Comparison of ENCODE assay signal across 8 cellular contexts in the genomic region with DNA sequence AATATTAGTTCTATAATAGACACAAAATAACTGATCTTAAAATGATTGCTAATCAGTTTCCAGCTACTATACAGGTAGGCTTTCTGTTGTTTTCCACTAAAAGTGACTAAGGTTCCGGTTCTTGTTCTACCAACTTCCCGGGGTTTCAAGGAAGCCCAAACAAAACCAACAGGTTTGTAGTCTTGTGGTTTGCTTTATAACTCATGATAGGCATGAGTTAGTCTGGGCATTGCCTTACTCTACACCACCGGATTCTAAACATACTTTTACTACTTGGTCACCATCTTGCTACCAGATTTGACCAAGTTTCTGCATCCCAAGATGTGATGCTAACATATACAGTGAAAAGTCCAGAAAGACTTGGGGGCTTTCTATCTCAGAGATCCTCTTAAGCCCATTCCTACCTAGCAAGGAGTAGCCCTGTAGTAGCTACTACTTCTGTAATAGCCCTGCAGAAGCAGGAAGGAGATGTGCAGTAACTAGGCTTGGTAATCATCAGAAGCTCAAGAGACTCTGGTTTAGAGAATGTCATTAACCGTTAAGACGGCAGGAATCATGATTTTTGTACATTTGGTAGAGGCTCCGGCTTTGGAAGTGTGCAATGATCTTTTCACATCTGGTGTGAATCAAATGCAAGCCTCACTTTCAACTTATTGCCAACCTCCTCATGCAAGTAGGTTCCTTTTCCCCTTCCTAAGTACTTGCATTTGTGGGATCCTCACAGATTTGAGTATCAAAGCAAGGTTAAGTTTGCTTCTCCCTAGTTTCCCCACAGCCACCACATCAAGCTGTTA. TPM values are rescaled to one million over a fixed set of nuclear protein-coding genes. Genes with fewer than 3 reads are reported as not detected.
DNase-seq lines count a peak whose midpoint lies in the region; TF ChIP-seq lines count a peak whose summit lies in the region.

No MANE protein-coding gene starts in this region.

- H2AFZ ChIP-seq in OCI-LY1 (ENCODE audit: low read length) (no peak overlapping the region), parathyroid adenoma (no peak overlapping the region)

- H3K4me1 ChIP-seq in OCI-LY1 (ENCODE audit: insufficient read depth, low read length, severe bottlenecking) = peaks cover 54% of the 10 kb centered on the region
- H3K4me1 ChIP-seq in parathyroid adenoma = no peaks in the 10 kb centered on the region

- TF ChIP-seq CTCF in OCI-LY1 (IDR thresholded peaks at IDR 0.05; ENCODE audit: low read length) (no peak), epithelial cell of esophagus (IDR thresholded peaks at IDR 0.05; ENCODE audit: insufficient read depth, low read depth, low read length, missing control alignments) (no peak), parathyroid adenoma (IDR thresholded peaks at IDR 0.05) (no peak)

- peak overlapping the region; percentile 80 for H3K4me3 ChIP-seq in OCI-LY1 (ENCODE audit: low read depth, low read length, poor library complexity, severe bottlenecking)
- H3K4me3 ChIP-seq in epithelial cell of esophagus (ENCODE audit: low read length) = no peak overlapping the region
- H3K4me3 ChIP-seq in parathyroid adenoma (ENCODE audit: low read depth, low read length) = peak overlapping the region; percentile 54

- DNase-seq in EH (ENCODE audit: low read depth) (peak; percentile 42), epithelial cell of esophagus (ENCODE audit: low read depth) (peak; percentile 81), HCEC 1CT (no peak), pons (ENCODE audit: low spot score) (no peak), posterior vena cava (ENCODE audit: low spot score) (no peak), putamen (ENCODE audit: low spot score) (no peak)

- peak overlapping the region; percentile 81 for H3K4me2 ChIP-seq in OCI-LY1 (ENCODE audit: low read length)
- H3K4me2 ChIP-seq in parathyroid adenoma (ENCODE audit: low read length) = peak overlapping the region; percentile 82

- H3K27me3 ChIP-seq in OCI-LY1 (ENCODE audit: insufficient read depth, low read length) (no peaks in the 10 kb centered on the region), parathyroid adenoma (ENCODE audit: control insufficient read depth, insufficient read depth, low read length) (no peaks in the 10 kb centered on the region)

- H3F3A ChIP-seq in OCI-LY1 (ENCODE audit: insufficient read depth, low read length) = no peaks in the 10 kb centered on the region; the same call in 1 of the 2 replicates

- no peaks in the 10 kb centered on the region for H4K20me1 ChIP-seq in OCI-LY1 (ENCODE audit: insufficient read depth, low read length)

- H3K36me3 ChIP-seq in OCI-LY1 (ENCODE audit: insufficient read depth, low read length) = peaks cover 12% of the 10 kb centered on the region
- H3K36me3 ChIP-seq in parathyroid adenoma (ENCODE audit: control insufficient read depth, insufficient read depth, low read length) = no peaks in the 10 kb centered on the region

- intact Hi-C loops in posterior vena cava (cut with DNase I) = loop anchor here in 1 of 2 donors (10.0 kb wide), 1 partner anchor 48 kb away; no protein-coding TSS in a partner anchor

- H3K79me2 ChIP-seq in OCI-LY1 (ENCODE audit: insufficient read depth, low read length) = peaks cover 57% of the 10 kb centered on the region
- peaks cover 16% of the 10 kb centered on the region for H3K79me2 ChIP-seq in parathyroid adenoma

- peaks cover 6% of the 10 kb centered on the region for H3K9me3 ChIP-seq in OCI-LY1 (ENCODE audit: low read length)
- no peaks in the 10 kb centered on the region for H3K9me3 ChIP-seq in parathyroid adenoma (ENCODE audit: control insufficient read depth, low read length)

- H3K27ac ChIP-seq in OCI-LY1 (ENCODE audit: low read depth, low read length, poor library complexity, severe bottlenecking) = peak overlapping the region; percentile 76
- no peak overlapping the region for H3K27ac ChIP-seq in parathyroid adenoma

- H3K9ac ChIP-seq in OCI-LY1 (ENCODE audit: low read length) = peak overlapping the region; percentile 72
- no peak overlapping the region for H3K9ac ChIP-seq in parathyroid adenoma

- H3K9me2 ChIP-seq in OCI-LY1 (ENCODE audit: low read depth, low read length) = no peaks in the 10 kb centered on the region

RNA-seq across cellular contexts. Expression of a gene that starts 1.6 kb away (rescaled TPM):
- 10 to 100 TPM in 1 of 2 donors, 1 to 10 TPM in 1; 6.5 to 11.1 TPM for total RNA-seq in posterior vena cava

RNA-seq across cellular contexts. Expression of a gene that starts 26.1 kb away (rescaled TPM):
- total RNA-seq in posterior vena cava = 10 to 100 TPM; 50.2 to 58.1 TPM

RNA-seq across cellular contexts. Expression of a gene that starts 54.6 kb away (rescaled TPM):
- 10 to 100 TPM; 28.1 to 33.3 TPM for total RNA-seq in posterior vena cava

Comparison
In these comparisons a context has a peak if more than half of its experiments do, and no peak if none do; other contexts are left out.
1. DNase-seq: peak in EH (single experiment) and epithelial cell of esophagus (single experiment); none in HCEC 1CT (single experiment), pons (single experiment), posterior vena cava (single experiment) and putamen (single experiment).